Comparison of ENCODE assay signal across 24 cellular contexts in the genomic region with DNA sequence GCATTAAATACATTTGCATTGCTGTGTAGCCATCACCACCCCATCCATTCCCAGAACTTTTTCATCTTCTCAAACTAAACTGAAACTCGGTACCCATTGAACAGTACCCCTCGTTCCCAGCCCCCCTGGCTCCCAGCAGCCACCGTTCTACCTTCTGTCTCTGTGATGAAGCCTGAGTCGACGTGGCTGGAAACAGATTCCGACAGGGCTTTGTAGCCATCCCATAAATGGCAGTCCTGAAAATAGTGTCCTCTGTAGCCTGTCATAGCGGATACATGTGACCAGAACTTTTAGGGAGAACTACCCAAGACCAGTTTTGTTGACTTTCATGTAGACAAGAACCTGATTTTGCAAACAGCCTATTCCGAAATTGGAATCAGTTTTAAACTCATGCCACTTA.
"Had no signal": no experiment of that assay in that cellular context is flagged by ENCODE, and none has a peak within 500 bp of the region (broad histone marks: within the 10 kb centered on the region; RNA-seq: fewer than 3 reads in every experiment).

No MANE protein-coding gene starts in this region.

- H3K27ac Mint-ChIP-seq: activated CD4-positive, alpha-beta memory T cell treated with anti-CD3 and anti-CD28 coated beads for 36 hours; activated CD8-positive, alpha-beta memory T cell treated with anti-CD3 and anti-CD28 coated beads, Interleukin-2, amount 10 ng/mL, durations not matched to agents 7 days and 5 days; activated naive CD4-positive, alpha-beta T cell treated with anti-CD3 and anti-CD28 coated beads, Interleukin-2, amount 10 ng/mL, durations not matched to agents 7 days and 5 days; mesothelial cell of epicardium; natural killer cell treated with Interleukin-12 subunit alpha and Interleukin-12 subunit beta and Interleukin-15 and Interleukin-18, amount 100 ng/mL, for 72 hours had no signal

- ATAC-seq: activated CD8-positive, alpha-beta memory T cell treated with anti-CD3 and anti-CD28 coated beads, Interleukin-2, amount 10 ng/mL, durations not matched to agents 7 days and 5 days; left lung; stimulated activated naive B cell treated with anti-CD40 and anti-IgM and Interleukin-4, amounts not matched to agents 10 μg/mL and 1 μg/mL and 100 μg/mL, for 72 hours had no signal

- H3K27ac ChIP-seq: left lung, neutrophil, pancreas, right lobe of liver, testis, uterus had no signal

- H3K27me3 ChIP-seq: left lung, neutrophil, pancreas, right lobe of liver, testis, uterus had no signal

- H3K27me3 Mint-ChIP-seq: activated CD4-positive, alpha-beta memory T cell treated with anti-CD3 and anti-CD28 coated beads for 36 hours; activated CD8-positive, alpha-beta memory T cell treated with anti-CD3 and anti-CD28 coated beads, Interleukin-2, amount 10 ng/mL, durations not matched to agents 7 days and 5 days; activated naive CD4-positive, alpha-beta T cell treated with anti-CD3 and anti-CD28 coated beads, Interleukin-2, amount 10 ng/mL, durations not matched to agents 7 days and 5 days; natural killer cell treated with Interleukin-12 subunit alpha and Interleukin-12 subunit beta and Interleukin-15 and Interleukin-18, amount 100 ng/mL, for 72 hours; stimulated activated naive B cell treated with anti-CD40 and anti-IgM and Interleukin-4, amounts not matched to agents 10 μg/mL and 1 μg/mL and 100 μg/mL, for 72 hours had no signal

- H3K9me3 Mint-ChIP-seq: activated CD4-positive, alpha-beta memory T cell treated with anti-CD3 and anti-CD28 coated beads for 36 hours; activated naive CD4-positive, alpha-beta T cell treated with anti-CD3 and anti-CD28 coated beads, Interleukin-2, amount 10 ng/mL, durations not matched to agents 7 days and 5 days; mesothelial cell of epicardium; natural killer cell treated with Interleukin-12 subunit alpha and Interleukin-12 subunit beta and Interleukin-15 and Interleukin-18, amount 100 ng/mL, for 72 hours; stimulated activated naive B cell treated with anti-CD40 and anti-IgM and Interleukin-4, amounts not matched to agents 10 μg/mL and 1 μg/mL and 100 μg/mL, for 72 hours had no signal

- H3K4me3 ChIP-seq: left lung, pancreas, right lobe of liver, smooth muscle cell, testis, uterus had no signal

- H3K4me3 Mint-ChIP-seq: activated CD4-positive, alpha-beta memory T cell treated with anti-CD3 and anti-CD28 coated beads for 36 hours; activated CD8-positive, alpha-beta memory T cell treated with anti-CD3 and anti-CD28 coated beads, Interleukin-2, amount 10 ng/mL, durations not matched to agents 7 days and 5 days; activated naive CD4-positive, alpha-beta T cell treated with anti-CD3 and anti-CD28 coated beads, Interleukin-2, amount 10 ng/mL, durations not matched to agents 7 days and 5 days; mesothelial cell of epicardium; natural killer cell treated with Interleukin-12 subunit alpha and Interleukin-12 subunit beta and Interleukin-15 and Interleukin-18, amount 100 ng/mL, for 72 hours; stimulated activated naive B cell treated with anti-CD40 and anti-IgM and Interleukin-4, amounts not matched to agents 10 μg/mL and 1 μg/mL and 100 μg/mL, for 72 hours had no signal

- H3K9me3 ChIP-seq: left lung, neutrophil, right lobe of liver, testis, uterus had no signal

- H3K4me1 ChIP-seq: right lobe of liver, uterus had no signal

- DNase-seq: activated CD4-positive, alpha-beta memory T cell treated with anti-CD3 and anti-CD28 coated beads for 36 hours; activated CD4-positive, alpha-beta T cell treated with anti-CD3 and anti-CD28 coated beads for 48 hours; activated CD8-positive, alpha-beta memory T cell treated with anti-CD3 and anti-CD28 coated beads, Interleukin-2, amount 10 ng/mL, durations not matched to agents 7 days and 5 days; activated effector memory CD4-positive, alpha-beta T cell treated with anti-CD3 and anti-CD28 coated beads, Interleukin-2, amount 50 U/mL, for 16 hours; activated naive CD4-positive, alpha-beta T cell treated with anti-CD3 and anti-CD28 coated beads, Interleukin-2, amount 10 ng/mL, durations not matched to agents 7 days and 5 days; activated T-cell treated with anti-CD3 and anti-CD28 coated beads for 4 hours; amygdala; effector CD4-positive, alpha-beta T cell; erythroblast; foreskin fibroblast; kidney; left lung; mammary epithelial cell; right lobe of liver; stimulated activated CD4-positive, alpha-beta T cell treated with anti-CD3 and anti-CD28 coated beads, Interleukin-15, amount 100 ng/mL, for 24 hours; stimulated activated naive B cell treated with anti-CD40 and anti-IgM and Interleukin-4, amounts not matched to agents 10 μg/mL and 1 μg/mL and 100 μg/mL, for 72 hours; testis; trophoblast cell; uterus had no signal

- H3K36me3 Mint-ChIP-seq: activated CD4-positive, alpha-beta memory T cell treated with anti-CD3 and anti-CD28 coated beads for 36 hours; activated CD8-positive, alpha-beta memory T cell treated with anti-CD3 and anti-CD28 coated beads, Interleukin-2, amount 10 ng/mL, durations not matched to agents 7 days and 5 days; activated naive CD4-positive, alpha-beta T cell treated with anti-CD3 and anti-CD28 coated beads, Interleukin-2, amount 10 ng/mL, durations not matched to agents 7 days and 5 days; mesothelial cell of epicardium; natural killer cell treated with Interleukin-12 subunit alpha and Interleukin-12 subunit beta and Interleukin-15 and Interleukin-18, amount 100 ng/mL, for 72 hours had no signal
